16 cellular contexts compared by ENCODE assay signal in the genomic region with DNA sequence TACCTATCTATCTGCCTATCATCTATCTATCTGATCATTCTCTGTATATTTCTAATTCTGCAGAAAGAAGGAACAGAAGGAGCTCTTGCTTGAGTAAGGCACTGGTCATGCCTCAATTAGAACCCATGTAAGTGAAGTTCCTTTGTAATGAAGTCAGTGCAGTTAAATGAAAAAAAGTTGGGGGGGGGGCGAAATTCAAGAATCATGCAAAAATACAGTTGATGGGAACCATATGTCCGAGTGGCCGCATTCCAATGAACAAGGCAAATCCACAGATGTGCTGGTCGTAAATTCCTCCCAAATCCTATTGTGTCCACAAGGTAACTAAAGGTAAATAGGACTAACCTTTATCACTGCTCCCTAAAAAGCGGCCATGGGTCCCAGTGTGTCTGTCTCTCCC.
"Had no signal": no experiment of that assay in that cellular context is flagged by ENCODE, and none has a peak within 500 bp of the region (broad histone marks: within the 10 kb centered on the region; RNA-seq: fewer than 3 reads in every experiment).

No MANE protein-coding gene starts in this region.

- DNase-seq: activated CD4-positive, alpha-beta T cell treated with anti-CD3 and anti-CD28 coated beads, Interleukin-2, amount 10 ng/mL, durations not matched to agents 7 days and 5 days; activated CD8-positive, alpha-beta T cell treated with anti-CD3 and anti-CD28 coated beads, Interleukin-2, amount 10 ng/mL, durations not matched to agents 7 days and 5 days; activated naive CD4-positive, alpha-beta T cell treated with anti-CD3 and anti-CD28 coated beads, Interleukin-2, amount 10 ng/mL, durations not matched to agents 7 days and 5 days; activated T-cell treated with anti-CD3 and anti-CD28 coated beads, Interleukin-2, amount 50 U/mL, for 24 hours; effector memory CD8-positive, alpha-beta T cell; esophagus squamous epithelium; heart left ventricle; kidney; left ventricle myocardium inferior; mammary epithelial cell; stimulated activated CD4-positive, alpha-beta T cell treated with anti-CD3 and anti-CD28 coated beads, Interleukin-12 subunit alpha, Interleukin-12 subunit beta, amount 100 ng/mL, for 4 hours; stimulated activated CD4-positive, alpha-beta T cell treated with anti-CD3 and anti-CD28 coated beads, Interleukin-1b, Interleukin-23, amount 100 ng/mL, for 48 hours; stimulated activated CD8-positive, alpha-beta memory T cell treated with anti-CD3 and anti-CD28 coated beads, Interleukin-4, amount 100 ng/mL, for 48 hours; stimulated activated naive CD4-positive, alpha-beta T cell; T-cell had no signal

- H3K36me3 ChIP-seq: esophagus squamous epithelium, gastroesophageal sphincter, heart left ventricle, left ventricle myocardium inferior had no signal

- H3K27ac ChIP-seq: esophagus squamous epithelium, gastroesophageal sphincter, heart left ventricle, left ventricle myocardium inferior had no signal

- ATAC-seq: activated CD8-positive, alpha-beta T cell treated with anti-CD3 and anti-CD28 coated beads, Interleukin-2, amount 10 ng/mL, durations not matched to agents 7 days and 5 days; effector memory CD8-positive, alpha-beta T cell; gastroesophageal sphincter; heart left ventricle; T-cell had no signal

- H3K4me3 ChIP-seq: esophagus squamous epithelium, gastroesophageal sphincter, heart left ventricle, left ventricle myocardium inferior had no signal

- H3K4me1 ChIP-seq: gastroesophageal sphincter, heart left ventricle, left ventricle myocardium inferior had no signal
